10 cellular contexts compared by ENCODE assay signal in the genomic region with DNA sequence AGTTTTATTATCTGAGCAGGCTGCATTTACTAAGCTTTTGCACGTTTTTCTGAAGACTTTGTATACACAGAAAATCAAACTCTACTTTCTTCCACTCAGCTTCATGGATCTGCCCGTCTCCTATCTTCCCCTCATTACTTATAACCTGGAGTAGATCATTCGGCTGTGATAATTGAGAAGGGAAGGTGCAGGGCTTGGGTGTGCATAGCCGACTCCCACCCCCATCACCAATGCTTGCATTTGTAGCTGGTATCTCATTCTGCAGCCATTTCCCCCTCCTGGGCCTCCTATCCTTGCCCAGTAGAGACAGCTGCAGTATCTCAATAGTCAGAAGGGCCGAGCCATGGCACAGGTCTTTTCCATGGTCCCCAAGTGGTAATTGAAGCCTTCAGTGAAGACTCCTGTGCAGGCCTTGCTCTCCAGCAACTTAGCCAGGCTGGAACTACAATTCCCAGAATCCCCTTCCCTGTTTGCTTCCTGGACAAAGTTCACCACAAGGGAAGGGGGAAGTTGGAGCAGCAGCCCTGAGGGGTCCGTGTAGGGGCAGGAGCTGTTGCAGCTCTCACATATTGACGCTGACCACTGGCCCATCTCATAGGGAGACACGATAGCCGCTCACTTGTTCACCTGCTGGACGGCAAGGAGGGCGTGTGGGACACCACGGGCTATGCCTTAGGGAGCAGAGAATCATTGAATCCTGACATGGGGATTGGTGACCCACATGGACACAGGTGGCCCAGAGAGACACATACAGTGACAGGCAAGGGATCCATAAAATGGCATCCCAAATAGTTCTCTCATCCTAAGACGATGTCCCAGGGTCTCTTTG. TPM values are rescaled to one million over a fixed set of nuclear protein-coding genes. Genes with fewer than 3 reads are reported as not detected.
DNase-seq lines count a peak whose midpoint lies in the region; ATAC-seq and TF ChIP-seq lines count a peak whose summit lies in the region.
"Had no signal": no experiment of that assay in that cellular context is flagged by ENCODE, and none has a peak within 500 bp of the region (broad histone marks: within the 10 kb centered on the region; RNA-seq: fewer than 3 reads in every experiment).

No MANE protein-coding gene starts in this region.

- no peak for TF ChIP-seq CTCF in GM23338 (conservative IDR thresholded peaks at IDR 0.05; ENCODE audit: low read depth in 2 of 2)
- no peak for TF ChIP-seq CTCF in fibroblast of mammary gland (conservative IDR thresholded peaks at IDR 0.05; ENCODE audit: control insufficient read depth, insufficient read depth, low read depth, low read length)

- ATAC-seq in GM23338 (peak; percentile 73), sciatic nerve (no peak), HG03460 (IDR thresholded peaks at IDR 0.05; ENCODE audit: unreplicated experiment) (no peak)
- ATAC-seq in stimulated activated naive CD8-positive, alpha-beta T cell treated with anti-CD3 and anti-CD28 coated beads, Interleukin-15, Interleukin-2, amounts not matched to agents 100 U/mL and 50 U/mL, for 24 hours = no peak
- ATAC-seq: Panc1 had no signal

- peaks cover 11% of the 10 kb centered on the region for H3K27me3 ChIP-seq in GM23338 (ENCODE audit: insufficient read depth)

- no peaks in the 10 kb centered on the region for H4K20me1 ChIP-seq in GM23338 (replicated peaks; ENCODE audit: insufficient read depth)

- H3K9me3 Mint-ChIP-seq in GM23338 = peaks cover 37% of the 10 kb centered on the region

- H3K36me3 ChIP-seq in GM23338 (ENCODE audit: insufficient read depth) = no peaks in the 10 kb centered on the region

- no peaks in the 10 kb centered on the region for H3K79me2 ChIP-seq in GM23338 (replicated peaks; ENCODE audit: insufficient read depth)

- H3K27ac ChIP-seq in GM23338 (ENCODE audit: low read depth) = no peak overlapping the region

- no peaks in the 10 kb centered on the region for H3K4me1 ChIP-seq in GM23338 (ENCODE audit: insufficient read depth)

- DNase-seq in GM23338 (ENCODE audit: low spot score) = peak; percentile 77
- DNase-seq in NOMO-1 (lab: John Stamatoyannopoulos, UW; ENCODE audit: unreplicated experiment in 2 of 2) = peak; percentile 72 to 73
- DNase-seq in fibroblast of mammary gland (ENCODE audit: low read depth) = peak; percentile 4
- peak; percentile 33 for DNase-seq in sciatic nerve (ENCODE audit: low spot score)
- no peak for DNase-seq in RKO (ENCODE audit: low spot score)
- no peak for DNase-seq in stimulated activated naive CD8-positive, alpha-beta T cell treated with anti-CD3 and anti-CD28 coated beads, Interleukin-15, Interleukin-2, amounts not matched to agents 100 U/mL and 50 U/mL, for 24 hours
- DNase-seq: activated naive CD4-positive, alpha-beta T cell; stimulated activated CD4-positive, alpha-beta T cell treated with anti-CD3 and anti-CD28 coated beads, Interleukin-12 subunit alpha, Interleukin-12 subunit beta, amount 100 ng/mL, for 4 hours had no signal

- peak overlapping the region; percentile 94 for H2AFZ ChIP-seq in GM23338

- no peak overlapping the region for H3K27ac Mint-ChIP-seq in GM23338

- H3K4me3 Mint-ChIP-seq in GM23338 = peak overlapping the region; percentile 70

- peak overlapping the region; percentile 73; the same call in 1 of the 2 replicates for H3K4me2 ChIP-seq in GM23338

- no peaks in the 10 kb centered on the region for H3K36me3 Mint-ChIP-seq in GM23338 (ENCODE audit: low read depth)

- peaks cover 3% of the 10 kb centered on the region; the same call in 2 of the 3 replicates for H3K4me1 Mint-ChIP-seq in GM23338

- intact Hi-C loops in sciatic nerve (cut with DNase I) = no loop called here

- H3K27me3 Mint-ChIP-seq in GM23338 (ENCODE audit: insufficient read depth, low read depth, poor library complexity) = peaks cover 15% of the 10 kb centered on the region

- H3K9me2 ChIP-seq in GM23338 (ENCODE audit: insufficient read depth) = peaks cover 3% of the 10 kb centered on the region; the same call in 1 of the 2 replicates

- no peaks in the 10 kb centered on the region for H3F3A ChIP-seq in GM23338 (replicated peaks; ENCODE audit: low read depth)

- peak overlapping the region; percentile 49 for H3K4me3 ChIP-seq in GM23338
- no peak overlapping the region for H3K4me3 ChIP-seq in fibroblast of mammary gland (ENCODE audit: control insufficient read depth, low read depth, low read length)

TF ChIP-seq in GM23338, 12 proteins besides CTCF, POLR2A, EP300 and RAD21 (continues in another document):
- no peak for TF ChIP-seq STAT1 (IDR thresholded peaks at IDR 0.05; ENCODE audit: unreplicated experiment)
- no peak for TF ChIP-seq ZNF114 (CRISPR knock-in tag; IDR thresholded peaks at IDR 0.05)
- no peak for TF ChIP-seq ZNF462 (CRISPR knock-in tag; IDR thresholded peaks at IDR 0.05)
- no peak for TF ChIP-seq ZNF331 (CRISPR knock-in tag; IDR thresholded peaks at IDR 0.05; ENCODE audit: low read depth)
- TF ChIP-seq POLR2AphosphoS5 (IDR thresholded peaks at IDR 0.05; ENCODE audit: low read depth) = peak; percentile 63

RNA-seq across cellular contexts. Expression of gene SIGLEC8, which starts 2.1 kb away (rescaled TPM):
- not detected in 2 replicates for total RNA-seq in GM23338 (2014; rRNA removed; shearing (Covaris generic))
- not detected in 2 replicates for polyA plus RNA-seq in GM23338 (2016; fragmentation: Nextera tagmentation; extraction: Ambion mirVana)
- total RNA-seq in sciatic nerve = 0.49 TPM

RNA-seq across cellular contexts. Expression of gene CEACAM18, which starts 18.0 kb away (rescaled TPM):
- not detected in 2 replicates for total RNA-seq in GM23338 (2014; rRNA removed; shearing (Covaris generic))
- polyA plus RNA-seq in GM23338 (2016; fragmentation: Nextera tagmentation; extraction: Ambion mirVana) = not detected in 2 replicates
- total RNA-seq in sciatic nerve = not detected

RNA-seq across cellular contexts. Expression of gene SIGLEC12, which starts 41.2 kb away (rescaled TPM):
- not detected in 2 replicates for total RNA-seq in GM23338 (2014; rRNA removed; shearing (Covaris generic))
- polyA plus RNA-seq in GM23338 (2016; fragmentation: Nextera tagmentation; extraction: Ambion mirVana) = not detected in 2 replicates
- total RNA-seq in sciatic nerve = not detected

RNA-seq across cellular contexts. Expression of gene SIGLEC10, which starts 42.9 kb away (rescaled TPM):
- not detected in 2 replicates for total RNA-seq in GM23338 (2014; rRNA removed; shearing (Covaris generic))
- 0.47 and 0.56 TPM in 2 replicates for polyA plus RNA-seq in GM23338 (2016; fragmentation: Nextera tagmentation; extraction: Ambion mirVana)
- 3.2 TPM for total RNA-seq in sciatic nerve

Comparison
In these comparisons a context has a peak if more than half of its experiments do, and no peak if none do; other contexts are left out.
1. DNase-seq: peak in GM23338 (single experiment), NOMO-1 (2 of 2), fibroblast of mammary gland (single experiment) and sciatic nerve (single experiment); none in RKO (single experiment) and stimulated activated naive CD8-positive, alpha-beta T cell treated with anti-CD3 and anti-CD28 coated beads, Interleukin-15, Interleukin-2, amounts not matched to agents 100 U/mL and 50 U/mL, for 24 hours (single experiment).